Comparison of ENCODE assay signal across 15 cellular contexts in the genomic region with DNA sequence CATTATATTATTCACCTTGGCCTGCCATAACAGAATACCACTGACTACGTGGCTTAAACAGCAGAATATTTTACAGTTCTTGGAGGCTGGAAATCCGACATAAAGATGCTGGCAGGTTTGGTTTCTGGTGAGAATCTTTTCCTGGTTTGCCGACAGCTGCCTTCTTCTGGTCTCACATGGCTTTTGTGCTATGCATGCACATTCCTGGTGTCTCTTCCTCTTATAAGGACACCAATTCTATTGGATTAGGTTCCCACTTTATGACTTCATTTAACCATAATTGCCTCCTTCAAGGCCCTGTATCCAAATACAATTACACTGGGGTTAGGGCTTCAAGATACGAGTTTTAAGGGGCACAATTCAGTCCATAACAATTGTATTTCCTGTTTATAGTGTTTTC. TPM values are rescaled to one million over a fixed set of nuclear protein-coding genes. Genes with fewer than 3 reads are reported as not detected.
DNase-seq lines count a peak whose midpoint lies in the region; ATAC-seq and TF ChIP-seq lines count a peak whose summit lies in the region.
"Had no signal": no experiment of that assay in that cellular context is flagged by ENCODE, and none has a peak within 500 bp of the region (broad histone marks: within the 10 kb centered on the region; RNA-seq: fewer than 3 reads in every experiment).

No MANE protein-coding gene starts in this region.

- peaks cover 81% of the 10 kb centered on the region for H3K36me3 Mint-ChIP-seq in activated T-helper 17 cell treated with anti-CD3 and anti-CD28 coated beads, Interleukin-2, amount 50 U/mL, for 72 hours (ENCODE audit: low read depth)
- peaks cover 5% of the 10 kb centered on the region for H3K36me3 Mint-ChIP-seq in glutamatergic neuron (ENCODE audit: unreplicated experiment)
- peaks cover 40% of the 10 kb centered on the region for H3K36me3 Mint-ChIP-seq in type B pancreatic cell

- H3K9me3 Mint-ChIP-seq in activated T-helper 17 cell treated with anti-CD3 and anti-CD28 coated beads, Interleukin-2, amount 50 U/mL, for 72 hours, result no peaks in the 10 kb centered on the region
- H3K9me3 Mint-ChIP-seq in glutamatergic neuron (ENCODE audit: unreplicated experiment) (peaks cover 2% of the 10 kb centered on the region), type B pancreatic cell (no peaks in the 10 kb centered on the region)
- H3K9me3 Mint-ChIP-seq: CD8-positive, alpha-beta memory T cell had no signal

- peak overlapping the region; percentile 10 for H3K27ac Mint-ChIP-seq in activated T-helper 17 cell treated with anti-CD3 and anti-CD28 coated beads, Interleukin-2, amount 50 U/mL, for 72 hours
- peak overlapping the region; percentile 44 for H3K27ac Mint-ChIP-seq in glutamatergic neuron (ENCODE audit: unreplicated experiment)
- H3K27ac Mint-ChIP-seq in type B pancreatic cell, result no peak overlapping the region
- H3K27ac Mint-ChIP-seq: B cell had no signal

- no peak overlapping the region for H3K4me3 Mint-ChIP-seq in activated T-helper 17 cell treated with anti-CD3 and anti-CD28 coated beads, Interleukin-2, amount 50 U/mL, for 72 hours
- H3K4me3 Mint-ChIP-seq in glutamatergic neuron (ENCODE audit: unreplicated experiment) (no peak overlapping the region), type B pancreatic cell (no peak overlapping the region)
- H3K4me3 Mint-ChIP-seq: B cell; CD8-positive, alpha-beta memory T cell had no signal

- DNase-seq in NCI-H82 (lab: John Stamatoyannopoulos, UW), result peak; percentile 9
- DNase-seq in NCI-H82 treated with DMSO at 0.1 percent for 48 hours (lab: John Stamatoyannopoulos, UW; ENCODE audit: unreplicated experiment), result no peak
- DNase-seq in glutamatergic neuron, result no peak
- DNase-seq in type B pancreatic cell (ENCODE audit: extremely low spot score, unreplicated experiment), result no peak
- no peak for DNase-seq in 8988T
- DNase-seq: CD8-positive, alpha-beta memory T cell; COR-L47; DMS 273 treated with DMSO at 0.1 percent for 48 hours; DMS53; DND-41; EL; GM23248 had no signal

- no peaks in the 10 kb centered on the region for H3K4me1 Mint-ChIP-seq in activated T-helper 17 cell treated with anti-CD3 and anti-CD28 coated beads, Interleukin-2, amount 50 U/mL, for 72 hours
- H3K4me1 Mint-ChIP-seq in glutamatergic neuron (ENCODE audit: low read depth, unreplicated experiment) (peaks cover 5% of the 10 kb centered on the region), type B pancreatic cell (ENCODE audit: unreplicated experiment) (no peaks in the 10 kb centered on the region)
- H3K4me1 Mint-ChIP-seq: B cell had no signal

- no peak for ATAC-seq in activated T-helper 17 cell treated with anti-CD3 and anti-CD28 coated beads, Interleukin-2, amount 50 U/mL, for 72 hours (replicated peaks)
- ATAC-seq in GM19455 (IDR thresholded peaks at IDR 0.05; ENCODE audit: unreplicated experiment), result no peak

- TF ChIP-seq CTCF in glutamatergic neuron (IDR thresholded peaks at IDR 0.05; ENCODE audit: partially characterized antibody, unreplicated experiment), result no peak
- TF ChIP-seq CTCF in type B pancreatic cell (conservative IDR thresholded peaks at IDR 0.05), result no peak

- no peaks in the 10 kb centered on the region for H3K27me3 Mint-ChIP-seq in activated T-helper 17 cell treated with anti-CD3 and anti-CD28 coated beads, Interleukin-2, amount 50 U/mL, for 72 hours
- H3K27me3 Mint-ChIP-seq in glutamatergic neuron (ENCODE audit: unreplicated experiment) (no peaks in the 10 kb centered on the region), type B pancreatic cell (no peaks in the 10 kb centered on the region)
- H3K27me3 Mint-ChIP-seq: B cell; CD8-positive, alpha-beta memory T cell had no signal

RNA-seq across cellular contexts. Expression of a gene that starts 17.1 kb away (rescaled TPM):
- total RNA-seq in activated T-helper 17 cell treated with anti-CD3 and anti-CD28 coated beads, Interleukin-2, amount 50 U/mL, for 72 hours, result 10 to 100 TPM; 15.3 to 18.6 TPM
- 43.0 TPM for total RNA-seq in glutamatergic neuron (ENCODE audit: unreplicated experiment)
- 29.0 and 34.7 TPM in 2 replicates for total RNA-seq in type B pancreatic cell (ENCODE audit: low replicate concordance)

RNA-seq across cellular contexts. Expression of a gene that starts 17.7 kb away (rescaled TPM):
- total RNA-seq in activated T-helper 17 cell treated with anti-CD3 and anti-CD28 coated beads, Interleukin-2, amount 50 U/mL, for 72 hours, result 100 to 1,000 TPM; 101 to 106 TPM
- 109 TPM for total RNA-seq in glutamatergic neuron (ENCODE audit: unreplicated experiment)
- total RNA-seq in type B pancreatic cell (ENCODE audit: low replicate concordance), result 54.6 and 61.1 TPM in 2 replicates

RNA-seq across cellular contexts. Expression of a gene that starts 41.6 kb away (rescaled TPM):
- 1 to 10 TPM; 3.5 to 7.5 TPM for total RNA-seq in activated T-helper 17 cell treated with anti-CD3 and anti-CD28 coated beads, Interleukin-2, amount 50 U/mL, for 72 hours
- 18.1 TPM for total RNA-seq in glutamatergic neuron (ENCODE audit: unreplicated experiment)
- 5.9 and 12.8 TPM in 2 replicates for total RNA-seq in type B pancreatic cell (ENCODE audit: low replicate concordance)

RNA-seq across cellular contexts. Expression of a gene that starts 50.4 kb away (rescaled TPM):
- 1 to 10 TPM; 5.1 to 9.6 TPM for total RNA-seq in activated T-helper 17 cell treated with anti-CD3 and anti-CD28 coated beads, Interleukin-2, amount 50 U/mL, for 72 hours
- 6.1 TPM for total RNA-seq in glutamatergic neuron (ENCODE audit: unreplicated experiment)
- total RNA-seq in type B pancreatic cell (ENCODE audit: low replicate concordance), result 97.9 and 106 TPM in 2 replicates
